20 cellular contexts compared by ENCODE assay signal in the genomic region with DNA sequence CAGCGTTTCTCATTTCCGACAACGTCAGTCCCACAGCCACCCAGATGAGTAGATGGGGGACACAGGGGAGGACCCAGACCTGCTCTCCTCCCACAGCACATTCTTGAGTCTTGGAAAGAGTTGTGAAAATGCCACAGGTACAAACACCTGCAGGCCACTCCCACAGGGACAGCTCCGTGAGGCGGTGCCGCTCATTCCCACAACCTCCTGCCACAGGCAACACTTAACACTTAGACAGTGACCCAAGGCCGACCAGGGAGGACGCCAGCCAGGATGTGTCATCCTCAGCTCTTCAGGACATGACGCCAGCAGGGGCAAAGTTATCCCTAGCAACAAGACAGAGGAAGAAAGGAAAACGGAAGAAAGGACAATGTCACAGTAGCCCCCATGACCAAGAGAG.
"Had no signal": no experiment of that assay in that cellular context is flagged by ENCODE, and none has a peak within 500 bp of the region (broad histone marks: within the 10 kb centered on the region; RNA-seq: fewer than 3 reads in every experiment).

No MANE protein-coding gene starts in this region.

- DNase-seq: activated CD4-positive, alpha-beta T cell treated with anti-CD3 and anti-CD28 coated beads for 1 hour; activated CD4-positive, alpha-beta T cell treated with anti-CD3 and anti-CD28 coated beads, Interleukin-2, amount 50 U/mL, for 1 hour; activated CD8-positive, alpha-beta T cell treated with anti-CD3 and anti-CD28 coated beads, Interleukin-2, amount 10 ng/mL, durations not matched to agents 7 days and 5 days; activated gamma-delta T cell treated with Interleukin-2 at 50 U/mL for 16 hours; activated T-cell treated with anti-CD3 and anti-CD28 coated beads, Interleukin-2, amount 50 U/mL, for 1 hour; aorta; central memory CD4-positive, alpha-beta T cell; dermis blood vessel endothelial cell; effector CD8-positive, alpha-beta T cell; erythroblast; foreskin keratinocyte; immature natural killer cell; left ventricle myocardium superior; naive B cell; retina; sigmoid colon; stimulated activated CD4-positive, alpha-beta T cell treated with anti-CD3 and anti-CD28 coated beads, Interleukin-4, amount 100 ng/mL, for 4 hours; stimulated activated naive CD8-positive, alpha-beta T cell treated with anti-CD3 and anti-CD28 coated beads, Interleukin-15, Interleukin-2, amounts not matched to agents 100 U/mL and 50 U/mL, for 24 hours; T-helper 1 cell; thyroid gland had no signal

- H3K27me3 ChIP-seq: thyroid gland had no signal

- H3K4me1 ChIP-seq: foreskin keratinocyte, sigmoid colon, thyroid gland had no signal

- H3K27ac ChIP-seq: foreskin keratinocyte, sigmoid colon, thyroid gland had no signal

- H3K36me3 ChIP-seq: sigmoid colon, thyroid gland had no signal

- H3K9me3 ChIP-seq: sigmoid colon, thyroid gland had no signal

- H3K4me3 ChIP-seq: sigmoid colon, thyroid gland had no signal
